ENCODE assay signal across 1 cellular context in genomic region chr16:71625113-71625850, GRCh38.
A peak's percentile ranks its signal among the peaks of the same experiment; 100 is the strongest.
TF ChIP-seq lines count a peak whose summit lies in the region.

No MANE protein-coding gene starts in this region.

TF ChIP-seq in K562, 482 proteins besides CTCF, POLR2A, EP300 and RAD21 (continued from another document):
- no peak for TF ChIP-seq ZNF699 (CRISPR knock-in tag; IDR thresholded peaks at IDR 0.05; ENCODE audit: insufficient replicate concordance)
- TF ChIP-seq PRDM10 (IDR thresholded peaks at IDR 0.05; ENCODE audit: partially characterized antibody), result no peak
- TF ChIP-seq AFF1 (IDR thresholded peaks at IDR 0.05; ENCODE audit: low read depth in 1 of 2, partially characterized antibody in 2 of 2), result no peak
- no peak for TF ChIP-seq RCOR1 (IDR thresholded peaks at IDR 0.05; ENCODE audit: borderline replicate concordance in 1 of 2, low read depth in 2 of 2, low read length in 2 of 2)
- no peak for TF ChIP-seq SREBF1 (IDR thresholded peaks at IDR 0.05; ENCODE audit: borderline replicate concordance, low read depth, low read length)
- no peak for TF ChIP-seq PYGO2 (tag; IDR thresholded peaks at IDR 0.05)
- TF ChIP-seq EGR1 (conservative IDR thresholded peaks at IDR 0.05), result peak; percentile 74
